Comparison of ENCODE assay signal across 12 cellular contexts in the genomic region with DNA sequence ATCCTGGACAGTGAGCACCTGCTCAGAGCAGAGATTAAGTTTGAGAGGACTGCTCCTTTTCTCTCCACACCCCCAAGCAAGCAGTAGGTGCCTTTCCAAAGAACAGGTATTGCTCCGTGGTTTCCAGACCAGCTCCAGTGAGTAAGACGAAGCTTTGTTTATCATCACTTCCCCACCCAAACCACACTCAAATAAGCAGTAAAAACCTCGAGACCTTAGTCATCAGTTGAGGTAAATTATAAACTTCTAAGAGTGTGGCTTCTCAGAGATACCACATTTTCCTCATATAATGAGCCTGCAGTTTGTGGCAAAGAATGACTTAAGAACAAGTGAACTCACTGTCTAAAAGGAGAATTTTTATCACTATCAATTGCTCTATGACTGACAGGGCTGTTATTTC. TPM values are rescaled to one million over a fixed set of nuclear protein-coding genes. Genes with fewer than 3 reads are reported as not detected.
DNase-seq lines count a peak whose midpoint lies in the region; ATAC-seq, FAIRE-seq and TF ChIP-seq lines count a peak whose summit lies in the region.
"Had no signal": no experiment of that assay in that cellular context is flagged by ENCODE, and none has a peak within 500 bp of the region (broad histone marks: within the 10 kb centered on the region; RNA-seq: fewer than 3 reads in every experiment).

No MANE protein-coding gene starts in this region.

- no peaks in the 10 kb centered on the region for H3K27me3 ChIP-seq in RWPE2 (ENCODE audit: insufficient read depth, poor library complexity, severe bottlenecking)

- H3K36me3 Mint-ChIP-seq in stimulated activated memory B cell treated with anti-CD40 and anti-IgM and Interleukin-4, amounts not matched to agents 10 μg/mL and 1 μg/mL and 100 μg/mL, for 72 hours: no peaks in the 10 kb centered on the region

- FAIRE-seq in urothelium cell line (lab: Jason Lieb, UNC): peak; percentile 84
- FAIRE-seq: HepG2 had no signal

- peaks cover 18% of the 10 kb centered on the region for H3K4me1 ChIP-seq in RWPE2 (ENCODE audit: insufficient read depth, poor library complexity, severe bottlenecking)
- H3K4me1 ChIP-seq: prostate gland had no signal

- H3K27ac Mint-ChIP-seq in stimulated activated memory B cell treated with anti-CD40 and anti-IgM and Interleukin-4, amounts not matched to agents 10 μg/mL and 1 μg/mL and 100 μg/mL, for 72 hours: no peak overlapping the region

- H3K4me3 ChIP-seq in RWPE2 (ENCODE audit: severe bottlenecking): no peak overlapping the region
- H3K4me3 ChIP-seq: lung, prostate gland, SK-N-MC had no signal

- no peaks in the 10 kb centered on the region for H3K9me3 ChIP-seq in RWPE2 (ENCODE audit: severe bottlenecking)
- H3K9me3 ChIP-seq: prostate gland had no signal

- DNase-seq in stimulated activated CD4-positive, alpha-beta T cell treated with anti-CD3 and anti-CD28 coated beads, Interleukin-15, amount 100 ng/mL, for 48 hours (ENCODE audit: low read depth in 2 of 2): peak; percentile 21 to 24
- DNase-seq in stimulated activated CD4-positive, alpha-beta T cell treated with anti-CD3 and anti-CD28 coated beads, Interleukin-4, amount 100 ng/mL, for 1 hour: no peak
- DNase-seq in RWPE2 (ENCODE audit: low spot score) (no peak), urothelium cell line (ENCODE audit: low spot score) (peak; percentile 81), NCI-H446 treated with DMSO at 0.1 percent for 48 hours (lab: John Stamatoyannopoulos, UW) (no peak)

- peaks cover 8% of the 10 kb centered on the region for H3K27me3 Mint-ChIP-seq in stimulated activated memory B cell treated with anti-CD40 and anti-IgM and Interleukin-4, amounts not matched to agents 10 μg/mL and 1 μg/mL and 100 μg/mL, for 72 hours

- H3K4me1 Mint-ChIP-seq in stimulated activated memory B cell treated with anti-CD40 and anti-IgM and Interleukin-4, amounts not matched to agents 10 μg/mL and 1 μg/mL and 100 μg/mL, for 72 hours: no peaks in the 10 kb centered on the region

- peaks cover 2% of the 10 kb centered on the region for H3K9me3 Mint-ChIP-seq in stimulated activated memory B cell treated with anti-CD40 and anti-IgM and Interleukin-4, amounts not matched to agents 10 μg/mL and 1 μg/mL and 100 μg/mL, for 72 hours

- no peak for TF ChIP-seq CTCF in RWPE2 (IDR thresholded peaks at IDR 0.05; ENCODE audit: poor library complexity, severe bottlenecking)

- peak overlapping the region; percentile 25 for H3K27ac ChIP-seq in RWPE2 (ENCODE audit: poor library complexity, severe bottlenecking)
- H3K27ac ChIP-seq: prostate gland, SK-N-MC had no signal

- no peak overlapping the region for H3K4me3 Mint-ChIP-seq in stimulated activated memory B cell treated with anti-CD40 and anti-IgM and Interleukin-4, amounts not matched to agents 10 μg/mL and 1 μg/mL and 100 μg/mL, for 72 hours

- H3K36me3 ChIP-seq in RWPE2 (ENCODE audit: low read depth): no peaks in the 10 kb centered on the region
- H3K36me3 ChIP-seq: prostate gland had no signal

- peak; percentile 97 for ATAC-seq in RWPE2 (ENCODE audit: low read depth)
- ATAC-seq in esophagus mucosa: peak; percentile 84
- no peak for ATAC-seq in stimulated activated memory B cell treated with anti-CD40 and anti-IgM and Interleukin-4, amounts not matched to agents 10 μg/mL and 1 μg/mL and 100 μg/mL, for 72 hours
- ATAC-seq in GM21786 (IDR thresholded peaks at IDR 0.05; ENCODE audit: unreplicated experiment): no peak
- ATAC-seq: HepG2 had no signal

RNA-seq across cellular contexts. Expression of gene GRB10, which starts 50.0 kb away (rescaled TPM):
- 14.2 TPM for total RNA-seq in esophagus mucosa

Comparison
In these comparisons a context has a peak if more than half of its experiments do, and no peak if none do; other contexts are left out.
1. DNase-seq: peak in stimulated activated CD4-positive, alpha-beta T cell treated with anti-CD3 and anti-CD28 coated beads, Interleukin-15, amount 100 ng/mL, for 48 hours (2 of 2) and urothelium cell line (single experiment); none in stimulated activated CD4-positive, alpha-beta T cell treated with anti-CD3 and anti-CD28 coated beads, Interleukin-4, amount 100 ng/mL, for 1 hour (single experiment), RWPE2 (single experiment) and NCI-H446 treated with DMSO at 0.1 percent for 48 hours (single experiment).
2. ATAC-seq: peak in RWPE2 (single experiment) and esophagus mucosa (single experiment); none in stimulated activated memory B cell treated with anti-CD40 and anti-IgM and Interleukin-4, amounts not matched to agents 10 μg/mL and 1 μg/mL and 100 μg/mL, for 72 hours (single experiment) and GM21786 (single experiment).